Comparison of ENCODE assay signal across 20 cellular contexts in the genomic region with DNA sequence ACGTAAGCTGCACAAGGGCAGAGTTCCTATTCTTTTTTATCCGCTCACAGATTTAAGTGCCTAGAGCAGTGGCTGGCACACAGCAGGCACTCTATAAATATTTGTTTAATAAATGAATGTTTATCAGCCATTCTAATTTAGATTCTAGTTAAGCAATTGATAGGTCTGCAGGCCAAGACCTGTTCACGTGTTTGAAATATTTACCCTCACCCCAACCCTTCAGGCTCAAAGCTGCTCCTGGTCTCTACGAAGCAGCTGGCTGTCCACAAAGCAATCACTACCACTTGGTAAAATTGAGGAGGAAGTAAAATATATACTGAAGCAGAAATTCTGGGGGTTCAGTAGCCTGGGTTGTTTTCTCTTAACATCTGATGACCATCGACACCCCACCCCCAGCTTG.
DNase-seq lines count a peak whose midpoint lies in the region; ATAC-seq and TF ChIP-seq lines count a peak whose summit lies in the region.
"Had no signal": no experiment of that assay in that cellular context is flagged by ENCODE, and none has a peak within 500 bp of the region (broad histone marks: within the 10 kb centered on the region; RNA-seq: fewer than 3 reads in every experiment).

No MANE protein-coding gene starts in this region.

- H3K36me3 Mint-ChIP-seq in glutamatergic neuron (ENCODE audit: unreplicated experiment) (no peaks in the 10 kb centered on the region), progenitor cell of endocrine pancreas (ENCODE audit: insufficient read depth) (peaks cover 9% of the 10 kb centered on the region)
- H3K36me3 Mint-ChIP-seq in T-helper 2 cell treated with Interferon-gamma antibody and Interleukin-4, amounts not matched to agents 5 μg/mL and 100 μg/mL, for 36 hours (ENCODE audit: low read depth): no peaks in the 10 kb centered on the region
- H3K36me3 Mint-ChIP-seq: IgD-negative memory B cell had no signal

- ATAC-seq in left ventricle myocardium superior: peak; percentile 34
- no peak for ATAC-seq in left cardiac atrium
- ATAC-seq in HG02885 (IDR thresholded peaks at IDR 0.05; ENCODE audit: poor library complexity, unreplicated experiment): no peak
- no peak for ATAC-seq in GM18907 (IDR thresholded peaks at IDR 0.05; ENCODE audit: unreplicated experiment)
- ATAC-seq: A549 had no signal

- TF ChIP-seq CTCF in glutamatergic neuron (IDR thresholded peaks at IDR 0.05; ENCODE audit: partially characterized antibody, unreplicated experiment) (no peak), progenitor cell of endocrine pancreas (IDR thresholded peaks at IDR 0.05; ENCODE audit: unreplicated experiment) (no peak)

- H3K27me3 Mint-ChIP-seq in glutamatergic neuron (ENCODE audit: unreplicated experiment) (peaks cover 3% of the 10 kb centered on the region), progenitor cell of endocrine pancreas (no peaks in the 10 kb centered on the region)
- peaks cover 2% of the 10 kb centered on the region for H3K27me3 Mint-ChIP-seq in T-helper 2 cell treated with Interferon-gamma antibody and Interleukin-4, amounts not matched to agents 5 μg/mL and 100 μg/mL, for 36 hours (ENCODE audit: low read depth)
- H3K27me3 Mint-ChIP-seq: B cell had no signal

- peak overlapping the region; percentile 44 for H3K27ac Mint-ChIP-seq in glutamatergic neuron (ENCODE audit: unreplicated experiment)
- peak overlapping the region; percentile 27 for H3K27ac Mint-ChIP-seq in progenitor cell of endocrine pancreas
- no peak overlapping the region for H3K27ac Mint-ChIP-seq in T-helper 2 cell treated with Interferon-gamma antibody and Interleukin-4, amounts not matched to agents 5 μg/mL and 100 μg/mL, for 36 hours
- H3K27ac Mint-ChIP-seq: B cell, CD14-positive monocyte, HFFc6, IgD-negative memory B cell had no signal

- peaks cover 8% of the 10 kb centered on the region for H3K9me3 Mint-ChIP-seq in glutamatergic neuron (ENCODE audit: unreplicated experiment)
- no peaks in the 10 kb centered on the region for H3K9me3 Mint-ChIP-seq in progenitor cell of endocrine pancreas (ENCODE audit: low read depth)
- no peaks in the 10 kb centered on the region for H3K9me3 Mint-ChIP-seq in T-helper 2 cell treated with Interferon-gamma antibody and Interleukin-4, amounts not matched to agents 5 μg/mL and 100 μg/mL, for 36 hours
- H3K9me3 Mint-ChIP-seq: HFFc6 had no signal

- H3K4me3 Mint-ChIP-seq in glutamatergic neuron (ENCODE audit: unreplicated experiment) (no peak overlapping the region), progenitor cell of endocrine pancreas (ENCODE audit: low read depth) (no peak overlapping the region)
- H3K4me3 Mint-ChIP-seq in T-helper 2 cell treated with Interferon-gamma antibody and Interleukin-4, amounts not matched to agents 5 μg/mL and 100 μg/mL, for 36 hours: no peak overlapping the region
- H3K4me3 Mint-ChIP-seq: B cell, CD14-positive monocyte, HFFc6, IgD-negative memory B cell had no signal

- H3K4me1 Mint-ChIP-seq in glutamatergic neuron (ENCODE audit: low read depth, unreplicated experiment) (peaks cover 56% of the 10 kb centered on the region), progenitor cell of endocrine pancreas (ENCODE audit: low read depth) (peaks cover 32% of the 10 kb centered on the region)
- H3K4me1 Mint-ChIP-seq in T-helper 2 cell treated with Interferon-gamma antibody and Interleukin-4, amounts not matched to agents 5 μg/mL and 100 μg/mL, for 36 hours (ENCODE audit: low read depth): no peaks in the 10 kb centered on the region
- H3K4me1 Mint-ChIP-seq: B cell, IgD-negative memory B cell had no signal

- intact Hi-C loops in left ventricle myocardium superior (cut with micrococcal nuclease) (loop anchor here (10.0 kb wide), 1 partner anchor 79 kb away; no protein-coding TSS in a partner anchor), left cardiac atrium (cut with DNase I) (no loop called here)

- DNase-seq in left ventricle myocardium superior: no peak
- DNase-seq in left cardiac atrium: no peak
- peak; percentile 91 for DNase-seq in NCI-H69 (lab: John Stamatoyannopoulos, UW)
- DNase-seq in glutamatergic neuron: no peak
- DNase-seq in progenitor cell of endocrine pancreas (ENCODE audit: low spot score, unreplicated experiment): no peak
- no peak for DNase-seq in T-helper 2 cell treated with Interferon-gamma antibody and Interleukin-4, amounts not matched to agents 5 μg/mL and 100 μg/mL, for 36 hours (ENCODE audit: low spot score)
- DNase-seq: DMS53, GDM1, H7, HFFc6, MV-4-11, NCI-H2029, NCI-H524, OCI-M1 had no signal
